3 cellular contexts compared by ENCODE assay signal in the genomic region with DNA sequence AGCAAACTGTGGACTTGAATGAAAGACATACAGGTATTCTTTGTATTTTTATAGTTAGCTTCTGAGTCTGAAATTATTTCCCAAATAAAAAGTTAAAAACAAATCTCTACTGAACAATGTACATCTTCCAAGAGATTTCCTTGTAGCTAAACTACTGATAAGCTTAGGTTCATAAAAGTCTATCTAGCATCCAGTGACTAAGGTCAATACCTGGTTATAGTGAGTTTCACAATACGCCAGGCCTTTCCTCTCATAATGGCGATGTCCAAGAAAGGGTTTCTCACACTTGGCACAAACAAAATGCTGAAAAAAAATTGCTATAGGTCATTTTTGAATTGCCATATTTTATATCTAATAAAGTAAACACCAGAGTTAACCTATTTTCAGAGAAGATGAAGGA. TPM values are rescaled to one million over a fixed set of nuclear protein-coding genes. Genes with fewer than 3 reads are reported as not detected.
"Had no signal": no experiment of that assay in that cellular context is flagged by ENCODE, and none has a peak within 500 bp of the region (broad histone marks: within the 10 kb centered on the region; RNA-seq: fewer than 3 reads in every experiment).

No MANE protein-coding gene starts in this region.

RNA-seq across cellular contexts. Expression of a gene that starts 21.7 kb away (rescaled TPM):
- total RNA-seq: activated T-helper 1 cell treated with anti-CD3 and anti-CD28 coated beads, Interleukin-12 subunit alpha, Interleukin-12 subunit beta, Interleukin-2, Interleukin-4 antibody, amounts not matched to agents 30 ng/mL and 10 ng/mL and 1 ng/mL, durations not matched to agents 14 hours and 24 hours and 36 hours; activated T-helper 2 cell treated with anti-CD3 and anti-CD28 coated beads, Interferon-gamma antibody, Interleukin-2, Interleukin-4, amounts not matched to agents 10 μg/mL and 5 μg/mL and 100 μg/mL, durations not matched to agents 14 hours and 24 hours and 36 hours; bronchial epithelial cell had no signal
